In the genomic region with DNA sequence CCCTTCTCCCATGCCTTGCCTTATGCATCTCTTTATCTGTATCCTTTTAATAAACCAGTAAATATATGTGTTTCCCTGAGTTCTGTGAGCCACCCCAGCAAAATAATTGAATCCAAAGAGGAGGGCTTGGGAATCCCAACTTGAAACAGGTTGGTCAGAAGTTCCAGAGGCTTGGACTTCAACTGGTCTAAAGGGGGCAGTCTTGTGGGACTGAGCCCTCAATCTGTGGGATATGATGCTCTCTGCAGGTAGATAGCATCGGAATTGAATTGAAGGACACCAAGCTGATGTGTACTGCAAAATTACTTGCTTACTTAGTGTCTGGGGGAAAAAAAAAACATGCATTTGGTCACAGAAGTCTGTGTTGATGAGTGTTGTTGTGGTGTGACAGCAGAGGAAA, we compare ENCODE assay signal across 1 cellular context.
TF ChIP-seq lines count a peak whose summit lies in the region.

No MANE protein-coding gene starts in this region.

TF ChIP-seq in H1, 55 proteins besides CTCF, POLR2A, EP300 and RAD21:
- TF ChIP-seq TAF1 (IDR thresholded peaks at IDR 0.05; ENCODE audit: low read depth, low read length), result no peak
- TF ChIP-seq, protein P1, sequence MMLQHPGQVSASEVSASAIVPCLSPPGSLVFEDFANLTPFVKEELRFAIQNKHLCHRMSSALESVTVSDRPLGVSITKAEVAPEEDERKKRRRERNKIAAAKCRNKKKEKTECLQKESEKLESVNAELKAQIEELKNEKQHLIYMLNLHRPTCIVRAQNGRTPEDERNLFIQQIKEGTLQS (IDR thresholded peaks at IDR 0.05; ENCODE audit: insufficient read depth, low read depth, low read length), result no peak
- no peak for TF ChIP-seq POU5F1 (IDR thresholded peaks at IDR 0.05; ENCODE audit: low read depth, low read length)
- no peak for TF ChIP-seq JUND (IDR thresholded peaks at IDR 0.05; ENCODE audit: low read length)
- TF ChIP-seq KDM4A (IDR thresholded peaks at IDR 0.05; ENCODE audit: low read depth, low read length, severe bottlenecking), result no peak
- TF ChIP-seq, protein P2, sequence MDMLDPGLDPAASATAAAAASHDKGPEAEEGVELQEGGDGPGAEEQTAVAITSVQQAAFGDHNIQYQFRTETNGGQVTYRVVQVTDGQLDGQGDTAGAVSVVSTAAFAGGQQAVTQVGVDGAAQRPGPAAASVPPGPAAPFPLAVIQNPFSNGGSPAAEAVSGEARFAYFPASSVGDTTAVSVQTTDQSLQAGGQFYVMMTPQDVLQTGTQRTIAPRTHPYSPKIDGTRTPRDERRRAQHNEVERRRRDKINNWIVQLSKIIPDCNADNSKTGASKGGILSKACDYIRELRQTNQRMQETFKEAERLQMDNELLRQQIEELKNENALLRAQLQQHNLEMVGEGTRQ (IDR thresholded peaks at IDR 0.05; ENCODE audit: low read length), result no peak
- no peak for TF ChIP-seq RXRA (IDR thresholded peaks at IDR 0.05; ENCODE audit: insufficient read depth, low read depth, low read length)
- no peak for TF ChIP-seq RFX5 (IDR thresholded peaks at IDR 0.05; ENCODE audit: borderline replicate concordance, low read depth, low read length)
- no peak for TF ChIP-seq BRCA1 (IDR thresholded peaks at IDR 0.05; ENCODE audit: low read depth, low read length)
